In genomic region chr12:123457980-123458779, GRCh38 we compare ENCODE assay signal across 8 cellular contexts. TPM values are rescaled to one million over a fixed set of nuclear protein-coding genes. Genes with fewer than 3 reads are reported as not detected.
DNase-seq lines count a peak whose midpoint lies in the region; ATAC-seq and TF ChIP-seq lines count a peak whose summit lies in the region.

TSS of gene SNRNP35 (plus strand) at chr12:123458139. CDS start at chr12:123465541, 7,402 bp downstream.

- H3K4me1 Mint-ChIP-seq in activated CD4-positive, alpha-beta T cell treated with anti-CD3 and anti-CD28 coated beads for 36 hours = peaks cover 26% of the 10 kb centered on the region
- peaks cover 15% of the 10 kb centered on the region for H3K4me1 Mint-ChIP-seq in chondrocyte (ENCODE audit: low read depth)

- H3K4me3 Mint-ChIP-seq in activated CD4-positive, alpha-beta T cell treated with anti-CD3 and anti-CD28 coated beads for 36 hours = peak within 1 kb of the TSS; percentile 98
- peak within 1 kb of the TSS; percentile 98 for H3K4me3 Mint-ChIP-seq in chondrocyte (ENCODE audit: unreplicated experiment)

- ATAC-seq in HG03135 (IDR thresholded peaks at IDR 0.05; ENCODE audit: unreplicated experiment) = peak; percentile 54
- ATAC-seq in activated CD4-positive, alpha-beta T cell treated with anti-CD3 and anti-CD28 coated beads for 36 hours = peak; percentile 73

- DNase-seq in NCI-H1436 (lab: John Stamatoyannopoulos, UW) (peak; percentile 78), NCI-H1436 treated with DMSO at 0.1 percent for 48 hours (lab: John Stamatoyannopoulos, UW) (no peak), NCI-H446 (lab: John Stamatoyannopoulos, UW) (peak; percentile 89 to 90), chondrocyte (ENCODE audit: low spot score) (peak; percentile 94), kidney epithelial cell (ENCODE audit: low read depth) (no peak)
- peak; percentile 88 for DNase-seq in activated CD4-positive, alpha-beta T cell treated with anti-CD3 and anti-CD28 coated beads for 36 hours
- DNase-seq in stimulated activated CD4-positive, alpha-beta T cell treated with anti-CD3 and anti-CD28 coated beads, Interleukin-15, amount 100 ng/mL, for 1 hour (ENCODE audit: low read depth in 1 of 2, low spot score in 1 of 2) = peak; percentile 68 to 71

- POLR2A ChIA-PET in activated CD4-positive, alpha-beta T cell treated with anti-CD3 and anti-CD28 coated beads for 36 hours (lab: Charles Lee) = interaction anchor here (0.5 to 1.2 kb wide), 3 partner anchors 10 to 726 kb away, joined by 3 to 4 read pairs (median 3); no protein-coding TSS in a partner anchor

- H3K27ac Mint-ChIP-seq in activated CD4-positive, alpha-beta T cell treated with anti-CD3 and anti-CD28 coated beads for 36 hours = peak within 1 kb of the TSS; percentile 100
- H3K27ac Mint-ChIP-seq in chondrocyte (ENCODE audit: unreplicated experiment) = peak within 1 kb of the TSS; percentile 100

- intact Hi-C loops in activated CD4-positive, alpha-beta T cell treated with anti-CD3 and anti-CD28 coated beads for 36 hours (cut with DNase I, micrococcal nuclease) = loop anchor here (1.0 to 10.0 kb wide), 12 partner anchors 19 to 514 kb away; partner anchors contain the start of genes ATP6V0A2 (in 2 of the 2), TMED2 (in 2 of the 2), ABCB9 (in 1 of the 2) and CCDC92 (in 1 of the 2)

- H3K4me3 ChIP-seq in kidney epithelial cell (ENCODE audit: low read depth, low read length) = peak within 1 kb of the TSS; percentile 66

- H3K36me3 Mint-ChIP-seq in activated CD4-positive, alpha-beta T cell treated with anti-CD3 and anti-CD28 coated beads for 36 hours (ENCODE audit: low read depth) = peaks cover 16% of the 10 kb centered on the region
- peaks cover 2% of the 10 kb centered on the region for H3K36me3 Mint-ChIP-seq in chondrocyte (ENCODE audit: low read depth)

- no peaks in the 10 kb centered on the region for H3K27me3 ChIP-seq in kidney epithelial cell (ENCODE audit: control insufficient read depth, insufficient read depth, low read length)

- H3K36me3 ChIP-seq in kidney epithelial cell (ENCODE audit: control insufficient read depth, insufficient read depth, low read length) = no peaks in the 10 kb centered on the region

- CTCF ChIA-PET in activated CD4-positive, alpha-beta T cell treated with anti-CD3 and anti-CD28 coated beads for 36 hours (lab: Charles Lee) = interaction anchor here (0.6 to 1.9 kb wide), 5 partner anchors 9 to 144 kb away, joined by 3 to 8 read pairs (median 3); partner anchors contain the start of gene DDX55

- H3K9me3 Mint-ChIP-seq in activated CD4-positive, alpha-beta T cell treated with anti-CD3 and anti-CD28 coated beads for 36 hours (ENCODE audit: low read depth) = no peaks in the 10 kb centered on the region
- no peaks in the 10 kb centered on the region for H3K9me3 Mint-ChIP-seq in chondrocyte (ENCODE audit: low read depth)

- TF ChIP-seq CTCF in chondrocyte (IDR thresholded peaks at IDR 0.05) (peak; percentile 13), kidney epithelial cell (IDR thresholded peaks at IDR 0.05; ENCODE audit: insufficient read depth, low read length, poor library complexity, severe bottlenecking) (no peak)

- H3K27me3 Mint-ChIP-seq in activated CD4-positive, alpha-beta T cell treated with anti-CD3 and anti-CD28 coated beads for 36 hours = no peaks in the 10 kb centered on the region
- H3K27me3 Mint-ChIP-seq in chondrocyte (ENCODE audit: low read depth) = no peaks in the 10 kb centered on the region

RNA-seq across cellular contexts. Expression of gene SNRNP35, which starts in this region (rescaled TPM):
- total RNA-seq in activated CD4-positive, alpha-beta T cell treated with anti-CD3 and anti-CD28 coated beads for 36 hours = 10 to 100 TPM; 24.1 to 24.8 TPM
- total RNA-seq in chondrocyte (8.2 to 19.3 TPM (median 9.2 TPM) in 3 replicates), kidney epithelial cell (9.3 TPM in 2 replicates)

Comparison
In these comparisons a context has a peak if more than half of its experiments do, and no peak if none do; other contexts are left out.
1. DNase-seq: peak in NCI-H1436 (single experiment), NCI-H446 (2 of 2), activated CD4-positive, alpha-beta T cell treated with anti-CD3 and anti-CD28 coated beads for 36 hours (single experiment), chondrocyte (single experiment) and stimulated activated CD4-positive, alpha-beta T cell treated with anti-CD3 and anti-CD28 coated beads, Interleukin-15, amount 100 ng/mL, for 1 hour (2 of 2); none in NCI-H1436 treated with DMSO at 0.1 percent for 48 hours (single experiment) and kidney epithelial cell (single experiment).